ENCODE assay signal across 29 cellular contexts in genomic region chrX:129872524-129872923, GRCh38.
"Had no signal": no experiment of that assay in that cellular context is flagged by ENCODE, and none has a peak within 500 bp of the region (broad histone marks: within the 10 kb centered on the region; RNA-seq: fewer than 3 reads in every experiment).

No MANE protein-coding gene starts in this region.

- H3K27ac Mint-ChIP-seq: stimulated activated effector memory CD8-positive, alpha-beta T cell treated with anti-CD3 and anti-CD28 coated beads, Interleukin-12 subunit alpha, Interleukin-12 subunit beta, amount 100 ng/mL, for 72 hours; stimulated activated memory B cell treated with anti-CD40 and anti-IgM and Interleukin-4, amounts not matched to agents 10 μg/mL and 1 μg/mL and 100 μg/mL, for 72 hours; stimulated activated naive B cell treated with anti-CD40 and anti-IgM and Interleukin-4, amounts not matched to agents 10 μg/mL and 1 μg/mL and 100 μg/mL, for 72 hours; stimulated activated naive CD8-positive, alpha-beta T cell treated with anti-CD3 and anti-CD28 coated beads, Interleukin-15, amount 100 ng/mL, for 72 hours; stimulated activated naive CD8-positive, alpha-beta T cell treated with anti-CD3 and anti-CD28 coated beads, Interleukin-15, Interleukin-2, amounts not matched to agents 100 ng/mL and 50 ng/mL, for 24 hours; type B pancreatic cell had no signal

- FAIRE-seq: urothelium cell line had no signal

- H3K27me3 Mint-ChIP-seq: stimulated activated memory B cell treated with anti-CD40 and anti-IgM and Interleukin-4, amounts not matched to agents 10 μg/mL and 1 μg/mL and 100 μg/mL, for 72 hours; stimulated activated naive CD8-positive, alpha-beta T cell treated with anti-CD3 and anti-CD28 coated beads, Interleukin-15, amount 100 ng/mL, for 72 hours; stimulated activated naive CD8-positive, alpha-beta T cell treated with anti-CD3 and anti-CD28 coated beads, Interleukin-15, Interleukin-2, amounts not matched to agents 100 ng/mL and 50 ng/mL, for 24 hours had no signal

- H3K4me3 ChIP-seq: stomach, suprapubic skin, testis, thoracic aorta, thyroid gland, tibial artery, tibial nerve, transverse colon, upper lobe of left lung, upper lobe of right lung, uterus, vagina had no signal

- DNase-seq: stimulated activated CD4-positive, alpha-beta T cell treated with anti-CD3 and anti-CD28 coated beads, Interleukin-2, amount 100 ng/mL, for 48 hours; stimulated activated CD4-positive, alpha-beta T cell treated with anti-CD3 and anti-CD28 coated beads, Interleukin-4, amount 100 ng/mL, for 1 hour; stimulated activated CD4-positive, alpha-beta T cell treated with anti-CD3 and anti-CD28 coated beads, Interleukin-4, amount 100 ng/mL, for 24 hours; stimulated activated CD4-positive, alpha-beta T cell treated with anti-CD3 and anti-CD28 coated beads, Interleukin-4, amount 100 ng/mL, for 4 hours; stimulated activated CD8-positive, alpha-beta memory T cell treated with anti-CD3 and anti-CD28 coated beads, Interleukin-4, amount 100 ng/mL, for 48 hours; stimulated activated naive B cell treated with anti-CD40 and anti-IgM and Interleukin-4, amounts not matched to agents 10 μg/mL and 1 μg/mL and 100 μg/mL, for 72 hours; stimulated activated naive CD4-positive, alpha-beta T cell; stimulated activated naive CD4-positive, alpha-beta T cell treated with Interleukin-2 at 50 U/mL for 16 hours; stimulated activated naive CD8-positive, alpha-beta T cell treated with anti-CD3 and anti-CD28 coated beads, Interleukin-15, amount 100 ng/mL, for 72 hours; stimulated activated naive CD8-positive, alpha-beta T cell treated with anti-CD3 and anti-CD28 coated beads, Interleukin-15, Interleukin-2, amounts not matched to agents 100 U/mL and 50 U/mL, for 24 hours; stomach; substantia nigra; testis; thyroid gland; tibial artery; transverse colon; trophoblast cell; upper lobe of left lung; upper lobe of right lung; uterus had no signal

- H3K36me3 Mint-ChIP-seq: stimulated activated effector memory CD8-positive, alpha-beta T cell treated with anti-CD3 and anti-CD28 coated beads, Interleukin-12 subunit alpha, Interleukin-12 subunit beta, amount 100 ng/mL, for 72 hours; stimulated activated memory B cell treated with anti-CD40 and anti-IgM and Interleukin-4, amounts not matched to agents 10 μg/mL and 1 μg/mL and 100 μg/mL, for 72 hours; stimulated activated naive B cell treated with anti-CD40 and anti-IgM and Interleukin-4, amounts not matched to agents 10 μg/mL and 1 μg/mL and 100 μg/mL, for 72 hours; type B pancreatic cell had no signal

- H3K36me3 ChIP-seq: stomach, suprapubic skin, thoracic aorta, thyroid gland, tibial artery, tibial nerve, transverse colon, upper lobe of left lung, upper lobe of right lung, uterus, vagina had no signal

- H3K4me1 Mint-ChIP-seq: stimulated activated effector memory CD8-positive, alpha-beta T cell treated with anti-CD3 and anti-CD28 coated beads, Interleukin-12 subunit alpha, Interleukin-12 subunit beta, amount 100 ng/mL, for 72 hours; stimulated activated memory B cell treated with anti-CD40 and anti-IgM and Interleukin-4, amounts not matched to agents 10 μg/mL and 1 μg/mL and 100 μg/mL, for 72 hours; stimulated activated naive B cell treated with anti-CD40 and anti-IgM and Interleukin-4, amounts not matched to agents 10 μg/mL and 1 μg/mL and 100 μg/mL, for 72 hours; stimulated activated naive CD8-positive, alpha-beta T cell treated with anti-CD3 and anti-CD28 coated beads, Interleukin-15, amount 100 ng/mL, for 72 hours had no signal

- H3K4me3 Mint-ChIP-seq: stimulated activated effector memory CD8-positive, alpha-beta T cell treated with anti-CD3 and anti-CD28 coated beads, Interleukin-12 subunit alpha, Interleukin-12 subunit beta, amount 100 ng/mL, for 72 hours; stimulated activated memory B cell treated with anti-CD40 and anti-IgM and Interleukin-4, amounts not matched to agents 10 μg/mL and 1 μg/mL and 100 μg/mL, for 72 hours; stimulated activated naive B cell treated with anti-CD40 and anti-IgM and Interleukin-4, amounts not matched to agents 10 μg/mL and 1 μg/mL and 100 μg/mL, for 72 hours; stimulated activated naive CD8-positive, alpha-beta T cell treated with anti-CD3 and anti-CD28 coated beads, Interleukin-15, amount 100 ng/mL, for 72 hours; stimulated activated naive CD8-positive, alpha-beta T cell treated with anti-CD3 and anti-CD28 coated beads, Interleukin-15, Interleukin-2, amounts not matched to agents 100 ng/mL and 50 ng/mL, for 24 hours; type B pancreatic cell had no signal

- H3K9me3 ChIP-seq: suprapubic skin, testis, thoracic aorta, thyroid gland, tibial nerve, transverse colon, upper lobe of left lung, upper lobe of right lung, uterus, vagina had no signal

- H3K27me3 ChIP-seq: stomach, suprapubic skin, testis, thyroid gland, tibial artery, tibial nerve, transverse colon, upper lobe of left lung, upper lobe of right lung, uterus, vagina had no signal

- ATAC-seq: stimulated activated effector memory CD8-positive, alpha-beta T cell treated with anti-CD3 and anti-CD28 coated beads, Interleukin-12 subunit alpha, Interleukin-12 subunit beta, amount 100 ng/mL, for 72 hours; stimulated activated memory B cell treated with anti-CD40 and anti-IgM and Interleukin-4, amounts not matched to agents 10 μg/mL and 1 μg/mL and 100 μg/mL, for 72 hours; stimulated activated naive B cell treated with anti-CD40 and anti-IgM and Interleukin-4, amounts not matched to agents 10 μg/mL and 1 μg/mL and 100 μg/mL, for 72 hours; stimulated activated naive CD8-positive, alpha-beta T cell treated with anti-CD3 and anti-CD28 coated beads, Interleukin-15, amount 100 ng/mL, for 72 hours; stimulated activated naive CD8-positive, alpha-beta T cell treated with anti-CD3 and anti-CD28 coated beads, Interleukin-15, Interleukin-2, amounts not matched to agents 100 U/mL and 50 U/mL, for 24 hours; upper lobe of right lung had no signal

- H3K9me3 Mint-ChIP-seq: stimulated activated effector memory CD8-positive, alpha-beta T cell treated with anti-CD3 and anti-CD28 coated beads, Interleukin-12 subunit alpha, Interleukin-12 subunit beta, amount 100 ng/mL, for 72 hours; stimulated activated memory B cell treated with anti-CD40 and anti-IgM and Interleukin-4, amounts not matched to agents 10 μg/mL and 1 μg/mL and 100 μg/mL, for 72 hours; stimulated activated naive B cell treated with anti-CD40 and anti-IgM and Interleukin-4, amounts not matched to agents 10 μg/mL and 1 μg/mL and 100 μg/mL, for 72 hours; stimulated activated naive CD8-positive, alpha-beta T cell treated with anti-CD3 and anti-CD28 coated beads, Interleukin-15, amount 100 ng/mL, for 72 hours; stimulated activated naive CD8-positive, alpha-beta T cell treated with anti-CD3 and anti-CD28 coated beads, Interleukin-15, Interleukin-2, amounts not matched to agents 100 ng/mL and 50 ng/mL, for 24 hours; type B pancreatic cell had no signal

- H3K4me1 ChIP-seq: stomach, suprapubic skin, testis, thyroid gland, tibial artery, tibial nerve, transverse colon, upper lobe of left lung, upper lobe of right lung, uterus, vagina had no signal

- H3K27ac ChIP-seq: stomach, suprapubic skin, testis, thoracic aorta, thyroid gland, tibial artery, tibial nerve, transverse colon, upper lobe of left lung, upper lobe of right lung, uterus, vagina had no signal
